ENCODE assay signal across 16 cellular contexts in genomic region chr18:23580677-23581367, GRCh38. TPM values are rescaled to one million over a fixed set of nuclear protein-coding genes. Genes with fewer than 3 reads are reported as not detected.
DNase-seq lines count a peak whose midpoint lies in the region; ATAC-seq and TF ChIP-seq lines count a peak whose summit lies in the region.
"Had no signal": no experiment of that assay in that cellular context is flagged by ENCODE, and none has a peak within 500 bp of the region (broad histone marks: within the 10 kb centered on the region; RNA-seq: fewer than 3 reads in every experiment).

No MANE protein-coding gene starts in this region.

- POLR2A ChIA-PET in HEK293T (lab: Yijun Ruan, JAX): no interaction called here

- 69 to 73% (median 72%) methylated on average over 6 of the region's 6 CpGs for WGBS in adrenal gland, 4 donors
- 79% methylated on average over 6 of the region's 6 CpGs; no CpG with 5 or more reads in 1 of the 2 donors for WGBS in transverse colon (ENCODE audit: low coverage in 1 of 2), 2 donors

- H3K9me3 Mint-ChIP-seq in activated T-cell treated with anti-CD3 and anti-CD28 coated beads, Interleukin-2, amount 50 U/mL, for 72 hours: no peaks in the 10 kb centered on the region
- H3K9me3 Mint-ChIP-seq in osteocyte (ENCODE audit: unreplicated experiment): no peaks in the 10 kb centered on the region

- H3K4me3 ChIP-seq in adrenal gland (no peak overlapping the region), transverse colon (no peak overlapping the region)
- no peak overlapping the region for H3K4me3 ChIP-seq in effector memory CD4-positive, alpha-beta T cell (ENCODE audit: insufficient read depth, low read depth, low read length, poor library complexity, severe bottlenecking)
- H3K4me3 ChIP-seq: A549, esophagus muscularis mucosa, uterus had no signal

- DNase-seq in activated T-cell treated with anti-CD3 and anti-CD28 coated beads, Interleukin-2, amount 50 U/mL, for 72 hours: no peak
- no peak for DNase-seq in activated T-cell treated with anti-CD3 and anti-CD28 coated beads for 4 hours
- DNase-seq in adrenal gland: no peak
- peak; percentile 84 for DNase-seq in hepatic stellate cell (ENCODE audit: low spot score)
- peak; percentile 51 for DNase-seq in transverse colon
- no peak for DNase-seq in effector memory CD4-positive, alpha-beta T cell
- no peak for DNase-seq in HEK293T (ENCODE audit: extremely low spot score)
- DNase-seq in osteocyte (ENCODE audit: extremely low spot score, unreplicated experiment): no peak
- DNase-seq: activated CD4-positive, alpha-beta T cell treated with anti-CD3 and anti-CD28 coated beads, Interleukin-2, amount 50 U/mL, for 4 hours; amygdala; MV-4-11; NCI-H82; retina; uterus had no signal

- H3K27ac ChIP-seq in adrenal gland: peak overlapping the region in 3 of 5 donors; percentile 26 to 47 (median 40)
- H3K27ac ChIP-seq in transverse colon: peak overlapping the region; percentile 30 to 56 (median 48)
- no peak overlapping the region for H3K27ac ChIP-seq in effector memory CD4-positive, alpha-beta T cell (ENCODE audit: insufficient read depth, low read length, poor library complexity, severe bottlenecking)
- H3K27ac ChIP-seq: A549, esophagus muscularis mucosa, uterus had no signal

- no peaks in the 10 kb centered on the region for H3K27me3 ChIP-seq in adrenal gland
- H3K27me3 ChIP-seq in transverse colon: no peaks in the 10 kb centered on the region
- H3K27me3 ChIP-seq in effector memory CD4-positive, alpha-beta T cell (replicated peaks; ENCODE audit: control insufficient read depth, insufficient read depth, low read length, poor library complexity, severe bottlenecking): no peaks in the 10 kb centered on the region
- H3K27me3 ChIP-seq: esophagus muscularis mucosa, uterus had no signal

- TF ChIP-seq EP300 in transverse colon (IDR thresholded peaks at IDR 0.05; ENCODE audit: low read depth): no peak

- CTCF ChIA-PET in HEK293T (lab: Yijun Ruan, JAX): no interaction called here

- intact Hi-C loops in adrenal gland (cut with DNase I): no loop called here
- intact Hi-C loops in transverse colon (cut with DNase I; ENCODE audit: low total_unique reads): no loop called here

- in situ Hi-C loops in transverse colon (cut with MboI; ENCODE audit: low pct_ligation_motif_present in 1 of 4, low pct_unique_long_range_greater_than_20kb in 1 of 4, low sequenced_read_pairs in 3 of 4): loop anchor here in 3 of 4 donors (5.0 to 10.0 kb wide), 3 partner anchors 56 to 74 kb away; no protein-coding TSS in a partner anchor

- peaks cover 6 to 76% of the 10 kb centered on the region in 2 donors for H3K4me1 ChIP-seq in adrenal gland (replicated peaks in 1 of 2)
- H3K4me1 ChIP-seq in transverse colon: peaks cover 6 to 57% (median 22%) of the 10 kb centered on the region in 4 donors
- H3K4me1 ChIP-seq in effector memory CD4-positive, alpha-beta T cell (ENCODE audit: control insufficient read depth, insufficient read depth, low read length, poor library complexity, severe bottlenecking): peaks cover 19% of the 10 kb centered on the region

- peaks cover 71% of the 10 kb centered on the region for H3K4me1 Mint-ChIP-seq in activated T-cell treated with anti-CD3 and anti-CD28 coated beads, Interleukin-2, amount 50 U/mL, for 72 hours (ENCODE audit: low read depth)
- peaks cover 26% of the 10 kb centered on the region for H3K4me1 Mint-ChIP-seq in osteocyte (ENCODE audit: unreplicated experiment)

- peak overlapping the region; percentile 81 for H3K27ac Mint-ChIP-seq in activated T-cell treated with anti-CD3 and anti-CD28 coated beads, Interleukin-2, amount 50 U/mL, for 72 hours
- no peak overlapping the region for H3K27ac Mint-ChIP-seq in osteocyte (ENCODE audit: unreplicated experiment)

- TF ChIP-seq POLR2A in adrenal gland (IDR thresholded peaks at IDR 0.05): no peak
- no peak for TF ChIP-seq POLR2A in transverse colon (IDR thresholded peaks at IDR 0.05)

- peak in 1 of 2 donors; percentile 44 for ATAC-seq in activated T-cell treated with anti-CD3 and anti-CD28 coated beads, Interleukin-2, amount 50 U/mL, for 72 hours (replicated peaks in 1 of 2)
- ATAC-seq: A549 had no signal

- peak overlapping the region in 1 of 2 donors; percentile 38 for H3K4me3 Mint-ChIP-seq in activated T-cell treated with anti-CD3 and anti-CD28 coated beads, Interleukin-2, amount 50 U/mL, for 72 hours
- no peak overlapping the region for H3K4me3 Mint-ChIP-seq in osteocyte (ENCODE audit: unreplicated experiment)

- TF ChIP-seq CTCF in adrenal gland (IDR thresholded peaks at IDR 0.05) (no peak), transverse colon (IDR thresholded peaks at IDR 0.05) (no peak), osteocyte (IDR thresholded peaks at IDR 0.05) (no peak)

- no peaks in the 10 kb centered on the region for H3K27me3 Mint-ChIP-seq in activated T-cell treated with anti-CD3 and anti-CD28 coated beads, Interleukin-2, amount 50 U/mL, for 72 hours (ENCODE audit: low read depth)
- no peaks in the 10 kb centered on the region for H3K27me3 Mint-ChIP-seq in osteocyte (ENCODE audit: unreplicated experiment)

- H3K9me3 ChIP-seq in adrenal gland (replicated peaks in 1 of 3): no peaks in the 10 kb centered on the region
- no peaks in the 10 kb centered on the region for H3K9me3 ChIP-seq in transverse colon
- H3K9me3 ChIP-seq in effector memory CD4-positive, alpha-beta T cell (ENCODE audit: control insufficient read depth, low read length): no peaks in the 10 kb centered on the region
- H3K9me3 ChIP-seq: A549, esophagus muscularis mucosa, uterus had no signal

- H3K36me3 ChIP-seq in adrenal gland (replicated peaks in 1 of 2): no peaks in the 10 kb centered on the region
- peaks cover 0 to 6% (median 2%) of the 10 kb centered on the region in 4 donors for H3K36me3 ChIP-seq in transverse colon
- H3K36me3 ChIP-seq in effector memory CD4-positive, alpha-beta T cell (ENCODE audit: control insufficient read depth, insufficient read depth, low read length): no peaks in the 10 kb centered on the region
- H3K36me3 ChIP-seq: uterus had no signal

- H3K36me3 Mint-ChIP-seq in activated T-cell treated with anti-CD3 and anti-CD28 coated beads, Interleukin-2, amount 50 U/mL, for 72 hours (ENCODE audit: insufficient read depth in 2 of 2): peaks cover 0 to 3% of the 10 kb centered on the region in 2 donors
- peaks cover 5% of the 10 kb centered on the region for H3K36me3 Mint-ChIP-seq in osteocyte (ENCODE audit: unreplicated experiment)

TF ChIP-seq in HEK293T, 16 proteins besides CTCF, POLR2A, EP300 and RAD21:
- TF ChIP-seq SP1 (IDR thresholded peaks at IDR 0.05) (no peak), CTBP1 (IDR thresholded peaks at IDR 0.05; ENCODE audit: borderline replicate concordance) (no peak), FOXA1 (IDR thresholded peaks at IDR 0.05) (no peak), BHLHE40 (IDR thresholded peaks at IDR 0.05; ENCODE audit: borderline replicate concordance) (no peak), FOXK2 (IDR thresholded peaks at IDR 0.05) (no peak), PKNOX1 (IDR thresholded peaks at IDR 0.05) (no peak), L3MBTL2 (conservative IDR thresholded peaks at IDR 0.05) (no peak), LEF1 (IDR thresholded peaks at IDR 0.05; ENCODE audit: borderline replicate concordance) (no peak), HDGF (IDR thresholded peaks at IDR 0.05; ENCODE audit: borderline replicate concordance) (no peak), TARDBP (IDR thresholded peaks at IDR 0.05) (no peak), ARNT (IDR thresholded peaks at IDR 0.05) (no peak), SUZ12 (IDR thresholded peaks at IDR 0.05) (no peak), ZNF384 (IDR thresholded peaks at IDR 0.05) (no peak), FOXM1 (IDR thresholded peaks at IDR 0.05; ENCODE audit: borderline replicate concordance) (no peak), ELF4 (IDR thresholded peaks at IDR 0.05) (no peak), NFRKB (IDR thresholded peaks at IDR 0.05) (no peak)

RNA-seq across cellular contexts. Expression of gene NPC1, which starts 5.5 kb away (rescaled TPM):
- 10 to 100 TPM; 29.3 to 32.4 TPM for total RNA-seq in activated T-cell treated with anti-CD3 and anti-CD28 coated beads, Interleukin-2, amount 50 U/mL, for 72 hours
- total RNA-seq in adrenal gland: 1,000 to 10,000 TPM in 1 of 8 donors, 100 to 1,000 TPM in 5, 10 to 100 TPM in 2; 93.6 to 1,631 (median 117) TPM
- polyA plus RNA-seq in adrenal gland: 100 to 1,000 TPM in 1 of 3 donors, 10 to 100 TPM in 2; 38.3 to 361 (median 71.3) TPM
- 10 to 100 TPM; 33.6 to 96.1 (median 49.7) TPM for total RNA-seq in transverse colon
- 36.5 and 40.1 TPM in 2 replicates for total RNA-seq in osteocyte

Comparison
In these comparisons a context has a peak if more than half of its experiments do, and no peak if none do; other contexts are left out.
1. DNase-seq: peak in hepatic stellate cell (single experiment) and transverse colon (single experiment); none in activated T-cell treated with anti-CD3 and anti-CD28 coated beads, Interleukin-2, amount 50 U/mL, for 72 hours (0 of 2), activated T-cell treated with anti-CD3 and anti-CD28 coated beads for 4 hours (single experiment), adrenal gland (0 of 7), effector memory CD4-positive, alpha-beta T cell (0 of 3), HEK293T (single experiment) and osteocyte (single experiment).